1 cellular context compared by ENCODE assay signal in genomic region chr6:20837189-20837588, GRCh38.
TF ChIP-seq lines count a peak whose summit lies in the region.

No MANE protein-coding gene starts in this region.

TF ChIP-seq in GM12878, 131 proteins besides CTCF, POLR2A, EP300 and RAD21 (continued from another document and continues in another):
- TF ChIP-seq E2F8 (IDR thresholded peaks at IDR 0.05; ENCODE audit: low read depth, partially characterized antibody) (no peak), ZBTB33 (IDR thresholded peaks at IDR 0.05) (no peak), ZNF24 (IDR thresholded peaks at IDR 0.05) (no peak), SRF (IDR thresholded peaks at IDR 0.05; ENCODE audit: low read depth in 2 of 2, low read length in 2 of 2) (no peak), NBN (IDR thresholded peaks at IDR 0.05) (no peak), KAT2A (conservative IDR thresholded peaks at IDR 0.05; ENCODE audit: control insufficient read depth, low read depth, low read length) (no peak), MEF2B (IDR thresholded peaks at IDR 0.05; ENCODE audit: partially characterized antibody, poor library complexity, severe bottlenecking) (peak; percentile 83), USF2 (IDR thresholded peaks at IDR 0.05; ENCODE audit: borderline replicate concordance, low read depth, low read length) (no peak), FOXM1 (IDR thresholded peaks at IDR 0.05; ENCODE audit: low read depth, low read length) (0 out of 2 replicates have a peak, but pooled peaks have one; percentile 30), CBX3 (IDR thresholded peaks at IDR 0.05; ENCODE audit: borderline replicate concordance, low read depth) (no peak), ZBTB11 (CRISPR knock-in tag; IDR thresholded peaks at IDR 0.05) (no peak), RAD51 (IDR thresholded peaks at IDR 0.05) (no peak), ATF2 (IDR thresholded peaks at IDR 0.05; ENCODE audit: low read length) (0 out of 2 replicates have a peak, but pooled peaks have one; percentile 33), HDAC2 (IDR thresholded peaks at IDR 0.05) (no peak), RCOR1 (conservative IDR thresholded peaks at IDR 0.05; ENCODE audit: low read depth, low read length) (no peak), RUNX3 (IDR thresholded peaks at IDR 0.05; ENCODE audit: low read length) (peak; percentile 60; the same call in 1 of the 2 replicates), KLF5 (IDR thresholded peaks at IDR 0.05; ENCODE audit: partially characterized antibody) (peak; percentile 37), CHD4 (IDR thresholded peaks at IDR 0.05) (no peak), ATF7 (IDR thresholded peaks at IDR 0.05; ENCODE audit: low read depth) (peak; percentile 84), ZNF622 (IDR thresholded peaks at IDR 0.05) (no peak), EGR1 (IDR thresholded peaks at IDR 0.05; ENCODE audit: borderline replicate concordance in 1 of 2, low read depth in 2 of 2, low read length in 2 of 2) (no peak), IKZF2 (IDR thresholded peaks at IDR 0.05) (peak; percentile 83 to 85), CREB1 (IDR thresholded peaks at IDR 0.05; ENCODE audit: low read depth) (no peak), NRF1 (conservative IDR thresholded peaks at IDR 0.05; ENCODE audit: low read depth, low read length) (no peak), ZNF207 (IDR thresholded peaks at IDR 0.05; ENCODE audit: borderline replicate concordance) (no peak), KDM1A (IDR thresholded peaks at IDR 0.05; ENCODE audit: borderline replicate concordance) (no peak), REST (IDR thresholded peaks at IDR 0.05; ENCODE audit: low read depth, low read length) (no peak), MAX (IDR thresholded peaks at IDR 0.05; ENCODE audit: low read depth, low read length) (no peak), BCL11A (IDR thresholded peaks at IDR 0.05; ENCODE audit: low read depth, low read length) (peak; percentile 33; the same call in 1 of the 2 replicates), TARDBP (IDR thresholded peaks at IDR 0.05; ENCODE audit: borderline replicate concordance) (no peak), SIX5 (IDR thresholded peaks at IDR 0.05; ENCODE audit: low read depth, low read length, severe bottlenecking) (no peak), NFXL1 (IDR thresholded peaks at IDR 0.05; ENCODE audit: borderline replicate concordance) (no peak), HCFC1 (IDR thresholded peaks at IDR 0.05; ENCODE audit: low read length) (no peak), NFIC (IDR thresholded peaks at IDR 0.05; ENCODE audit: low read depth, low read length) (peak; percentile 25; the same call in 1 of the 2 replicates), PAX5 (IDR thresholded peaks at IDR 0.05; ENCODE audit: borderline replicate concordance, low read depth, low read length) (peak; percentile 42; the same call in 1 of the 2 replicates), CBFB (IDR thresholded peaks at IDR 0.05; ENCODE audit: low read depth) (no peak), ELK1 (IDR thresholded peaks at IDR 0.05; ENCODE audit: low read depth, low read length) (no peak), RB1 (IDR thresholded peaks at IDR 0.05; ENCODE audit: borderline replicate concordance) (no peak), ZNF274 (IDR thresholded peaks at IDR 0.05; ENCODE audit: insufficient read depth, insufficient read length) (no peak), ZSCAN29 (IDR thresholded peaks at IDR 0.05) (peak; percentile 23; the same call in 1 of the 2 replicates), HSF1 (IDR thresholded peaks at IDR 0.05; ENCODE audit: low read depth, low read length) (no peak), SMAD1 (IDR thresholded peaks at IDR 0.05; ENCODE audit: low read depth, partially characterized antibody) (peak; percentile 68), E4F1 (IDR thresholded peaks at IDR 0.05; ENCODE audit: borderline replicate concordance, partially characterized antibody) (no peak)
